8 cellular contexts compared by ENCODE assay signal in genomic region chr11:69888671-69889076, GRCh38.
A peak's percentile ranks its signal among the peaks of the same experiment; 100 is the strongest.
DNase-seq lines count a peak whose midpoint lies in the region; ATAC-seq and TF ChIP-seq lines count a peak whose summit lies in the region.

No MANE protein-coding gene starts in this region.

- peak; percentile 64 to 92 (median 87) for TF ChIP-seq CTCF in dorsolateral prefrontal cortex (IDR thresholded peaks at IDR 0.05 in 54 of 56, conservative IDR thresholded peaks at IDR 0.05 in 2 of 56; ENCODE audit: low read depth in 1 of 56, partially characterized antibody in 56 of 56)

- H3K4me3 ChIP-seq in dorsolateral prefrontal cortex: no peak overlapping the region

- DNase-seq in AG08395 (ENCODE audit: low spot score) (peak; percentile 83), GM19238 (ENCODE audit: insufficient read length, low spot score) (peak; percentile 72), NCI-H446 treated with DMSO at 0.1 percent for 48 hours (lab: John Stamatoyannopoulos, UW) (peak; percentile 1), dorsolateral prefrontal cortex (peak in 6 of 10 donors; percentile 34 to 75 (median 58)), medulla oblongata (ENCODE audit: extremely low spot score) (peak; percentile 69)
- DNase-seq in activated CD4-positive, alpha-beta T cell treated with anti-CD3 and anti-CD28 coated beads, Interleukin-2, amount 50 U/mL, for 4 hours: peak; percentile 57 to 59
- DNase-seq in stimulated activated CD8-positive, alpha-beta memory T cell treated with anti-CD3 and anti-CD28 coated beads, Interleukin-4, amount 100 ng/mL, for 1 hour (ENCODE audit: low read depth in 2 of 2, low spot score in 1 of 2): peak; percentile 31 to 44

- intact Hi-C loops in dorsolateral prefrontal cortex (cut with DNase I): loop anchor here in 1 of 2 donors (2.0 kb wide), 1 partner anchor 202 kb away; no protein-coding TSS in a partner anchor

- H3K27me3 ChIP-seq in dorsolateral prefrontal cortex: peaks cover 0 to 22% (median 2%) of the 10 kb centered on the region in 45 donors

- no peak for ATAC-seq in HG03095 (IDR thresholded peaks at IDR 0.05; ENCODE audit: unreplicated experiment)

- no peak overlapping the region for H3K27ac ChIP-seq in dorsolateral prefrontal cortex

Comparison
In these comparisons a context has a peak if more than half of its experiments do, and no peak if none do; other contexts are left out.
1. DNase-seq: peak in every context shown above with its lines; median percentile 83 in AG08395; 72 in GM19238; 69 in medulla oblongata; 58 in activated CD4-positive, alpha-beta T cell treated with anti-CD3 and anti-CD28 coated beads, Interleukin-2, amount 50 U/mL, for 4 hours; 58 in dorsolateral prefrontal cortex; 38 in stimulated activated CD8-positive, alpha-beta memory T cell treated with anti-CD3 and anti-CD28 coated beads, Interleukin-4, amount 100 ng/mL, for 1 hour; 1 in NCI-H446 treated with DMSO at 0.1 percent for 48 hours.